ENCODE assay signal across 15 cellular contexts in genomic region chr7:148738737-148739535, GRCh38. TPM values are rescaled to one million over a fixed set of nuclear protein-coding genes. Genes with fewer than 3 reads are reported as not detected.
DNase-seq lines count a peak whose midpoint lies in the region; ATAC-seq and TF ChIP-seq lines count a peak whose summit lies in the region.
"Had no signal": no experiment of that assay in that cellular context is flagged by ENCODE, and none has a peak within 500 bp of the region (broad histone marks: within the 10 kb centered on the region; RNA-seq: fewer than 3 reads in every experiment).

No MANE protein-coding gene starts in this region.

- no peak for ATAC-seq in Right ventricle myocardium inferior
- no peak for ATAC-seq in HG02938 (IDR thresholded peaks at IDR 0.05; ENCODE audit: unreplicated experiment)
- ATAC-seq: upper lobe of right lung had no signal

- H3K4me1 ChIP-seq in cardiac muscle cell (ENCODE audit: low read depth) = no peaks in the 10 kb centered on the region
- H3K4me1 ChIP-seq: upper lobe of right lung had no signal

- peaks cover 27% of the 10 kb centered on the region for H3K36me3 ChIP-seq in cardiac muscle cell

- intact Hi-C loops in Right ventricle myocardium inferior (cut with DNase I) = no loop called here

- peak overlapping the region; percentile 21 for H3K27ac ChIP-seq in cardiac muscle cell
- H3K27ac ChIP-seq: RWPE1, upper lobe of right lung had no signal

- DNase-seq in cardiac muscle cell (ENCODE audit: low read depth in 1 of 2, low spot score in 1 of 2) = no peak
- no peak for DNase-seq in Right ventricle myocardium inferior (ENCODE audit: missing footprints)
- peak; percentile 84 for DNase-seq in amniotic epithelial cell (ENCODE audit: low read depth)
- peak; percentile 74 for DNase-seq in iris pigment epithelial cell (ENCODE audit: low read depth)
- no peak for DNase-seq in NCI-H1092 (lab: John Stamatoyannopoulos, UW)
- no peak for DNase-seq in NCI-H2171 treated with DMSO at 0.1 percent for 48 hours (lab: John Stamatoyannopoulos, UW)
- DNase-seq in central memory CD4-positive, alpha-beta T cell = no peak
- DNase-seq: activated B cell treated with CpG ODN at 0.5 μM for 24 hours; activated naive CD4-positive, alpha-beta T cell treated with Interleukin-2 at 50 U/mL for 16 hours; endodermal cell; NCI-H1105 treated with DMSO at 0.1 percent for 48 hours; upper lobe of right lung had no signal

- H3K27me3 ChIP-seq in cardiac muscle cell = no peaks in the 10 kb centered on the region
- H3K27me3 ChIP-seq: upper lobe of right lung had no signal

- H3K9me3 ChIP-seq in cardiac muscle cell (ENCODE audit: low read depth) = no peaks in the 10 kb centered on the region
- H3K9me3 ChIP-seq: upper lobe of right lung had no signal

- no peak for TF ChIP-seq CTCF in cardiac muscle cell (IDR thresholded peaks at IDR 0.05; ENCODE audit: low read depth, low read length)

- no peak overlapping the region for H3K4me3 ChIP-seq in cardiac muscle cell
- H3K4me3 ChIP-seq: lung, upper lobe of right lung had no signal

RNA-seq across cellular contexts. Expression of gene CUL1, which starts 40.2 kb away (rescaled TPM):
- 58.8 and 59.0 TPM in 2 replicates for total RNA-seq in cardiac muscle cell
- polyA plus RNA-seq in cardiac muscle cell = 71.6 and 97.0 TPM in 2 replicates
- 46.4 TPM for total RNA-seq in Right ventricle myocardium inferior

Comparison
In these comparisons a context has a peak if more than half of its experiments do, and no peak if none do; other contexts are left out.
1. DNase-seq: peak in amniotic epithelial cell (single experiment) and iris pigment epithelial cell (single experiment); none in cardiac muscle cell (0 of 2), Right ventricle myocardium inferior (single experiment), NCI-H1092 (single experiment), NCI-H2171 treated with DMSO at 0.1 percent for 48 hours (single experiment) and central memory CD4-positive, alpha-beta T cell (single experiment).